1 cellular context compared by ENCODE assay signal in the genomic region with DNA sequence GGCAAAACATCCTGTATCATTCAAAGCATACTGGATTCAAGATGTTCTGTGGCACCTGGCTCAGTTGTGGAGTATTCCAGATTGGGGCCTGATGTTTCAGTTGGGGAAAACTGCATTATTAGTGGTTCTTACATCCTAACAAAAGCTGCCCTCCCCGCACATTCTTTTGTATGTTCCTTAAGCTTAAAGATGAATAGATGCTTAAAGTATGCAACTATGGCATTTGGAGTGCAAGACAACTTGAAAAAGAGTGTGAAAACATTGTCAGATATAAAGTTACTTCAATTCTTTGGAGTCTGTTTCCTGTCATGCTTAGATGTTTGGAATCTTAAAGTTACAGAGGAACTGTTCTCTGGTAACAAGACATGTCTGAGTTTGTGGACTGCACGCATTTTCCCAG.
TF ChIP-seq lines count a peak whose summit lies in the region.

No MANE protein-coding gene starts in this region.

TF ChIP-seq in GM23338, 12 proteins besides CTCF, POLR2A, EP300 and RAD21 (continued from another document):
- TF ChIP-seq POLR2AphosphoS5 (IDR thresholded peaks at IDR 0.05; ENCODE audit: low read depth) (no peak), NANOG (IDR thresholded peaks at IDR 0.05; ENCODE audit: borderline replicate concordance) (no peak)
